In genomic region chr9:89808076-89808701, GRCh38 we compare ENCODE assay signal across 11 cellular contexts.
DNase-seq lines count a peak whose midpoint lies in the region; ATAC-seq and TF ChIP-seq lines count a peak whose summit lies in the region.
"Had no signal": no experiment of that assay in that cellular context is flagged by ENCODE, and none has a peak within 500 bp of the region (broad histone marks: within the 10 kb centered on the region; RNA-seq: fewer than 3 reads in every experiment).

No MANE protein-coding gene starts in this region.

- no peak overlapping the region for H3K27ac ChIP-seq in right atrium auricular region
- peak overlapping the region in 1 of 12 donors; percentile 17 for H3K27ac ChIP-seq in heart left ventricle
- H3K27ac ChIP-seq in upper lobe of right lung = no peak overlapping the region

- H3K9me3 ChIP-seq in right atrium auricular region (no peaks in the 10 kb centered on the region), heart left ventricle (no peaks in the 10 kb centered on the region), upper lobe of right lung (no peaks in the 10 kb centered on the region)

- no peak for TF ChIP-seq POLR2A in heart left ventricle (IDR thresholded peaks at IDR 0.05)

- H3K36me3 ChIP-seq in right atrium auricular region (no peaks in the 10 kb centered on the region), heart left ventricle (no peaks in the 10 kb centered on the region), upper lobe of right lung (no peaks in the 10 kb centered on the region)

- peaks cover 10% of the 10 kb centered on the region for H3K27me3 Mint-ChIP-seq in activated T-cell treated with anti-CD3 and anti-CD28 coated beads, Interleukin-2, amount 50 U/mL, for 72 hours (ENCODE audit: low read depth)

- no peak for ATAC-seq in heart left ventricle
- ATAC-seq in upper lobe of right lung = no peak
- ATAC-seq in activated T-cell treated with anti-CD3 and anti-CD28 coated beads, Interleukin-2, amount 50 U/mL, for 72 hours (replicated peaks in 1 of 2) = no peak

- no peak overlapping the region for H3K4me3 ChIP-seq in right atrium auricular region
- no peak overlapping the region for H3K4me3 ChIP-seq in heart left ventricle
- no peak overlapping the region for H3K4me3 ChIP-seq in upper lobe of right lung

- H3K9me3 Mint-ChIP-seq in activated T-cell treated with anti-CD3 and anti-CD28 coated beads, Interleukin-2, amount 50 U/mL, for 72 hours = no peaks in the 10 kb centered on the region

- intact Hi-C loops in heart left ventricle (cut with DNase I) (loop anchor here in 4 of 10 donors (10.0 kb wide), 2 partner anchors 107 to 203 kb away; partner anchors contain the start of gene GADD45G (in 3 of the 4)), upper lobe of right lung (cut with DNase I) (no loop called here)

- H3K4me1 Mint-ChIP-seq in activated T-cell treated with anti-CD3 and anti-CD28 coated beads, Interleukin-2, amount 50 U/mL, for 72 hours (ENCODE audit: low read depth) = peaks cover 17% of the 10 kb centered on the region

- TF ChIP-seq CTCF in right atrium auricular region (IDR thresholded peaks at IDR 0.05) (no peak), heart left ventricle (IDR thresholded peaks at IDR 0.05) (peak in 3 of 12 donors; percentile 6 to 29 (median 11)), upper lobe of right lung (IDR thresholded peaks at IDR 0.05) (peak; percentile 17)

- no peak overlapping the region for H3K4me3 Mint-ChIP-seq in activated T-cell treated with anti-CD3 and anti-CD28 coated beads, Interleukin-2, amount 50 U/mL, for 72 hours

- H3K27me3 ChIP-seq in right atrium auricular region (no peaks in the 10 kb centered on the region), heart left ventricle (peaks cover 0 to 7% (median 0%) of the 10 kb centered on the region in 9 donors), upper lobe of right lung (no peaks in the 10 kb centered on the region)

- WGBS in heart left ventricle, 4 donors = 84 to 89% (median 88%) methylated on average over 13 of the region's 13 CpGs

- H3K4me1 ChIP-seq in right atrium auricular region = peaks cover 0 to 24% of the 10 kb centered on the region in 2 donors
- H3K4me1 ChIP-seq in heart left ventricle = peaks cover 0 to 30% (median 4%) of the 10 kb centered on the region in 12 donors
- peaks cover 6% of the 10 kb centered on the region for H3K4me1 ChIP-seq in upper lobe of right lung

- H3K27ac Mint-ChIP-seq in activated T-cell treated with anti-CD3 and anti-CD28 coated beads, Interleukin-2, amount 50 U/mL, for 72 hours = no peak overlapping the region

- no peaks in the 10 kb centered on the region for H3K36me3 Mint-ChIP-seq in activated T-cell treated with anti-CD3 and anti-CD28 coated beads, Interleukin-2, amount 50 U/mL, for 72 hours (ENCODE audit: insufficient read depth in 2 of 2)

- peak; percentile 46 for DNase-seq in right atrium auricular region (ENCODE audit: low spot score)
- DNase-seq in heart left ventricle = no peak
- peak; percentile 97 for DNase-seq in NCI-H69 (lab: John Stamatoyannopoulos, UW)
- DNase-seq in globus pallidus (ENCODE audit: low spot score) = peak; percentile 31
- DNase-seq in upper lobe of right lung = no peak
- no peak for DNase-seq in activated CD4-positive, alpha-beta T cell treated with anti-CD3 and anti-CD28 coated beads, Interleukin-2, amount 50 U/mL, for 4 hours
- no peak for DNase-seq in activated T-cell treated with anti-CD3 and anti-CD28 coated beads, Interleukin-2, amount 50 U/mL, for 72 hours
- DNase-seq in AG08395 (ENCODE audit: low spot score) = no peak
- DNase-seq: caudate nucleus; NCI-H1436 treated with DMSO at 0.1 percent for 48 hours; stimulated activated CD4-positive, alpha-beta T cell treated with anti-CD3 and anti-CD28 coated beads, Interleukin-15, amount 100 ng/mL, for 24 hours had no signal

Comparison
In these comparisons a context has a peak if more than half of its experiments do, and no peak if none do; other contexts are left out.
1. DNase-seq: peak in right atrium auricular region (single experiment), NCI-H69 (single experiment) and globus pallidus (single experiment); none in heart left ventricle (0 of 5), upper lobe of right lung (single experiment), activated CD4-positive, alpha-beta T cell treated with anti-CD3 and anti-CD28 coated beads, Interleukin-2, amount 50 U/mL, for 4 hours (0 of 2), activated T-cell treated with anti-CD3 and anti-CD28 coated beads, Interleukin-2, amount 50 U/mL, for 72 hours (0 of 2) and AG08395 (single experiment).